1 cellular context compared by ENCODE assay signal in the genomic region with DNA sequence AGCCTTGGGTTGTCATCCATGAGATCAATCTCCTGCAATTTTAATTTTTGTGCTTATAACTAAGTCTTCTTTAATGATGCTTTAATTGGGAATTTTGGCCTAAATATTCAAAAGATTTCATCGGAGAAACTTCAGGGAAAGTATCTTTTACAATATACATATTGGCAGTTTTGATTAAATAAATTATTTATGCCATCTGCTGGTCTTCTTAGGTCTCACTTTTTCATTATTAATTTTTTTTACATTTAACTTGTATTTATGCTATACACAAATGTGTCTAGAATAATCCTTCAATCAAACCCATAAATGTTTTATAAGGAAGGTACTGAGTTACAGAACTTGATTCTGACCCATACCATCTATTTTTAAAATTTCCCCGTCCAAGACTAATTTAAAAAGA.
TF ChIP-seq lines count a peak whose summit lies in the region.

No MANE protein-coding gene starts in this region.

TF ChIP-seq in IMR-90, 13 proteins besides CTCF, POLR2A, EP300 and RAD21:
- TF ChIP-seq MAFK (IDR thresholded peaks at IDR 0.05; ENCODE audit: low read depth, low read length) = no peak
- 0 out of 2 replicates have a peak, but pooled peaks have one; percentile 15 for TF ChIP-seq SMC3 (IDR thresholded peaks at IDR 0.05; ENCODE audit: low read depth, low read length)
